ENCODE assay signal across 1 cellular context in the genomic region with DNA sequence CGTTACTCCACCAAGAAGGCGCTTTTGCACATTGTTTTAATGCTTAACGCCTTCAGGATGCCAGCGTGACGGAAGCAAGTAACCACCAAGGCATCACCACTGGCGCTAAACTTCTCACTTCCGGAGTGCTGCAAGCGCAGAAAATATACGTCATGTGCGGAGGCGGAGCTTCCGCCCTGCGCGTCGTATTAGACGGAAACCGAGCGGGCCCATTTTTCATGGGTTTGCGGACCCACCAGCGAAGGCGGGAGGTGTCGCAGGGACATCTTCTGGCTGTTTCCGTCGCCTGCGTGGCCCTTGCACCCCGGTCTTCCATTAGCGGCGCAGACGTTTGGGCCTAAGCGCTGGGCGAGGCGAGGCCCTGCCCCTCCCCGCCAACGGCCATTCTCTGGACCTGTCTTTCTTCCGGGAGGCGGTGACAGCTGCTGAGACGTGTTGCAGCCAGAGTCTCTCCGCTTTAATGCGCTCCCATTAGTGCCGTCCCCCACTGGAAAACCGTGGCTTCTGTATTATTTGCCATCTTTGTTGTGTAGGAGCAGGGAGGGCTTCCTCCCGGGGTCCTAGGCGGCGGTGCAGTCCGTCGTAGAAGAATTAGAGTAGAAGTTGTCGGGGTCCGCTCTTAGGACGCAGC.
TF ChIP-seq lines count a peak whose summit lies in the region.

ERCC5 (plus strand) TSS at position 403 of the 631 bp plus-strand sequence. CDS start 235 bp downstream, outside the sequence.

TF ChIP-seq in GM23338, 12 proteins besides CTCF, POLR2A, EP300 and RAD21 (continued from another document):
- TF ChIP-seq, protein P1, sequence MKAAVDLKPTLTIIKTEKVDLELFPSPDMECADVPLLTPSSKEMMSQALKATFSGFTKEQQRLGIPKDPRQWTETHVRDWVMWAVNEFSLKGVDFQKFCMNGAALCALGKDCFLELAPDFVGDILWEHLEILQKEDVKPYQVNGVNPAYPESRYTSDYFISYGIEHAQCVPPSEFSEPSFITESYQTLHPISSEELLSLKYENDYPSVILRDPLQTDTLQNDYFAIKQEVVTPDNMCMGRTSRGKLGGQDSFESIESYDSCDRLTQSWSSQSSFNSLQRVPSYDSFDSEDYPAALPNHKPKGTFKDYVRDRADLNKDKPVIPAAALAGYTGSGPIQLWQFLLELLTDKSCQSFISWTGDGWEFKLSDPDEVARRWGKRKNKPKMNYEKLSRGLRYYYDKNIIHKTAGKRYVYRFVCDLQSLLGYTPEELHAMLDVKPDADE (IDR thresholded peaks at IDR 0.05): peak; percentile 65
- no peak for TF ChIP-seq REST (IDR thresholded peaks at IDR 0.05; ENCODE audit: unreplicated experiment)
